8 cellular contexts compared by ENCODE assay signal in genomic region chr3:49020335-49021212, GRCh38. TPM values are rescaled to one million over a fixed set of nuclear protein-coding genes. Genes with fewer than 3 reads are reported as not detected.
DNase-seq lines count a peak whose midpoint lies in the region; ATAC-seq, FAIRE-seq and TF ChIP-seq lines count a peak whose summit lies in the region.

No MANE protein-coding gene starts in this region.

- H3K4me1 Mint-ChIP-seq in CD4-positive, alpha-beta T cell (ENCODE audit: low read depth), result peaks cover 45% of the 10 kb centered on the region
- peaks cover 53% of the 10 kb centered on the region for H3K4me1 Mint-ChIP-seq in activated naive CD4-positive, alpha-beta T cell treated with anti-CD3 and anti-CD28 coated beads, Interleukin-2, amount 10 ng/mL, durations not matched to agents 7 days and 5 days

- no peaks in the 10 kb centered on the region for H3K27me3 Mint-ChIP-seq in CD4-positive, alpha-beta T cell
- H3K27me3 Mint-ChIP-seq in activated naive CD4-positive, alpha-beta T cell treated with anti-CD3 and anti-CD28 coated beads, Interleukin-2, amount 10 ng/mL, durations not matched to agents 7 days and 5 days, result no peaks in the 10 kb centered on the region

- peak overlapping the region; percentile 95 for H3K4me3 Mint-ChIP-seq in CD4-positive, alpha-beta T cell
- peak overlapping the region; percentile 90 for H3K4me3 Mint-ChIP-seq in activated naive CD4-positive, alpha-beta T cell treated with anti-CD3 and anti-CD28 coated beads, Interleukin-2, amount 10 ng/mL, durations not matched to agents 7 days and 5 days

- POLR2A ChIA-PET in CD4-positive, alpha-beta T cell (lab: Charles Lee), result interaction anchor here (0.5 to 12.0 kb wide), 14 partner anchors 8 to 1317 kb away, joined by 3 to 331 read pairs (median 16); partner anchors contain the start of genes ARIH2, IMPDH2, IP6K2 and P4HTM

- H3K27me3 ChIP-seq in CD4-positive, alpha-beta T cell (ENCODE audit: control insufficient read depth, insufficient read depth, low read length), result no peaks in the 10 kb centered on the region
- H3K27me3 ChIP-seq in psoas muscle (ENCODE audit: insufficient read depth in 3 of 3, low read length in 2 of 3), result no peaks in the 10 kb centered on the region

- H3K36me3 Mint-ChIP-seq in CD4-positive, alpha-beta T cell (ENCODE audit: low read depth), result peaks cover 46% of the 10 kb centered on the region
- H3K36me3 Mint-ChIP-seq in activated naive CD4-positive, alpha-beta T cell treated with anti-CD3 and anti-CD28 coated beads, Interleukin-2, amount 10 ng/mL, durations not matched to agents 7 days and 5 days, result peaks cover 35% of the 10 kb centered on the region

- no peaks in the 10 kb centered on the region for H3K9me3 ChIP-seq in CD4-positive, alpha-beta T cell (ENCODE audit: control insufficient read depth, low read length)
- no peaks in the 10 kb centered on the region for H3K9me3 ChIP-seq in psoas muscle

- no peak for ATAC-seq in CD4-positive, alpha-beta T cell (ENCODE audit: poor library complexity)
- ATAC-seq in GM19023 (IDR thresholded peaks at IDR 0.05; ENCODE audit: unreplicated experiment) (peak; percentile 1), left cardiac atrium (peak in 1 of 2 donors; percentile 2), psoas muscle (peak in 2 of 4 donors; percentile 1 to 2)

- H3K27ac Mint-ChIP-seq in CD4-positive, alpha-beta T cell, result peak overlapping the region; percentile 90
- H3K27ac Mint-ChIP-seq in activated naive CD4-positive, alpha-beta T cell treated with anti-CD3 and anti-CD28 coated beads, Interleukin-2, amount 10 ng/mL, durations not matched to agents 7 days and 5 days, result peak overlapping the region; percentile 99

- no peaks in the 10 kb centered on the region for H3K9me3 Mint-ChIP-seq in CD4-positive, alpha-beta T cell
- no peaks in the 10 kb centered on the region for H3K9me3 Mint-ChIP-seq in activated naive CD4-positive, alpha-beta T cell treated with anti-CD3 and anti-CD28 coated beads, Interleukin-2, amount 10 ng/mL, durations not matched to agents 7 days and 5 days

- peaks cover 0 to 45% of the 10 kb centered on the region in 2 donors for H3K36me3 ChIP-seq in psoas muscle (ENCODE audit: insufficient read depth in 1 of 2, low read depth in 1 of 2)

- peaks cover 44% of the 10 kb centered on the region for H3K4me1 ChIP-seq in psoas muscle

- intact Hi-C loops in CD4-positive, alpha-beta T cell (cut with DNase I, micrococcal nuclease), result loop anchor here (1.0 to 10.0 kb wide), 10 partner anchors 9 to 914 kb away; partner anchors contain the start of genes QRICH1 (in 2 of the 2), APEH (in 1 of the 2), ARIH2 (in 1 of the 2) and IMPDH2 (in 1 of the 2)
- intact Hi-C loops in left cardiac atrium (cut with DNase I) (no loop called here), psoas muscle (cut with DNase I) (no loop called here)

- H3K27ac ChIP-seq in CD4-positive, alpha-beta T cell (ENCODE audit: low read depth, low read length), result peak overlapping the region; percentile 98
- H3K27ac ChIP-seq in psoas muscle, result peak overlapping the region; percentile 98

- 2 to 4% (median 3%) methylated on average over 42 to 51 of the region's 51 CpGs for WGBS in psoas muscle, 3 donors

- no peak for DNase-seq in CD4-positive, alpha-beta T cell
- peak; percentile 61 to 62 for DNase-seq in Kasumi-1 (lab: John Stamatoyannopoulos, UW)
- DNase-seq in activated naive CD4-positive, alpha-beta T cell treated with anti-CD3 and anti-CD28 coated beads, Interleukin-2, amount 10 ng/mL, durations not matched to agents 7 days and 5 days, result peak; percentile 59
- peak; percentile 65 for DNase-seq in left cardiac atrium
- DNase-seq in psoas muscle, result peak; percentile 61 to 77
- no peak for DNase-seq in D721Med (ENCODE audit: insufficient read length, low spot score)
- DNase-seq in GM19240 (ENCODE audit: insufficient read length, low spot score), result no peak

- peak overlapping the region; percentile 86 for H3K4me3 ChIP-seq in psoas muscle

- TF ChIP-seq CTCF in CD4-positive, alpha-beta T cell (IDR thresholded peaks at IDR 0.05), result no peak
- TF ChIP-seq CTCF in psoas muscle (IDR thresholded peaks at IDR 0.05) (no peak), D721Med (IDR thresholded peaks at IDR 0.05; ENCODE audit: insufficient read depth, missing control alignments) (no peak)

- CTCF ChIA-PET in CD4-positive, alpha-beta T cell (lab: Charles Lee), result interaction anchor here (0.7 to 5.2 kb wide), 6 partner anchors 9 to 304 kb away, joined by 3 to 63 read pairs (median 14); partner anchors contain the start of genes IMPDH2, IP6K2, KLHDC8B and P4HTM
- CTCF ChIA-PET in activated naive CD4-positive, alpha-beta T cell treated with anti-CD3 and anti-CD28 coated beads, Interleukin-2, amount 10 ng/mL, durations not matched to agents 7 days and 5 days (lab: Charles Lee), result interaction anchor here (1.0 to 9.0 kb wide), 4 partner anchors 9 to 32 kb away, joined by 3 to 62 read pairs (median 18); partner anchors contain the start of genes IMPDH2 and WDR6

- no peak for FAIRE-seq in D721Med (lab: Jason Lieb, UNC)

RNA-seq across cellular contexts. Expression of gene NDUFAF3, which starts 1.3 kb away (rescaled TPM):
- total RNA-seq in CD4-positive, alpha-beta T cell, result 10 to 100 TPM; 52.7 to 53.2 TPM
- total RNA-seq in left cardiac atrium (100 to 1,000 TPM; 135 to 138 TPM), psoas muscle (100 to 1,000 TPM; 100 to 150 (median 112) TPM)
- 10 to 100 TPM; 60.6 to 98.8 (median 85.7) TPM for polyA plus RNA-seq in psoas muscle

RNA-seq across cellular contexts. Expression of gene DALRD3, which starts 2.2 kb away (rescaled TPM):
- total RNA-seq in CD4-positive, alpha-beta T cell, result 10 to 100 TPM; 15.1 to 15.6 TPM
- 10 to 100 TPM in 1 of 2 donors, 1 to 10 TPM in 1; 9.8 to 10.1 TPM for total RNA-seq in left cardiac atrium
- 10 to 100 TPM in 1 of 4 donors, 1 to 10 TPM in 3; 7.5 to 10.4 (median 9.1) TPM for total RNA-seq in psoas muscle
- polyA plus RNA-seq in psoas muscle, result 10 to 100 TPM; 11.0 to 19.9 (median 13.4) TPM

RNA-seq across cellular contexts. Expression of gene IMPDH2, which starts 8.6 kb away (rescaled TPM):
- 100 to 1,000 TPM; 133 to 135 TPM for total RNA-seq in CD4-positive, alpha-beta T cell
- total RNA-seq in left cardiac atrium (10 to 100 TPM; 60.2 to 71.3 TPM), psoas muscle (100 to 1,000 TPM in 3 of 4 donors, 10 to 100 TPM in 1; 82.8 to 259 (median 209) TPM)
- 100 to 1,000 TPM; 102 to 397 (median 233) TPM for polyA plus RNA-seq in psoas muscle

RNA-seq across cellular contexts. Expression of gene WDR6, which starts 13.4 kb away (rescaled TPM):
- total RNA-seq in CD4-positive, alpha-beta T cell, result 100 to 1,000 TPM; 132 to 134 TPM
- 10 to 100 TPM; 76.1 to 77.1 TPM for total RNA-seq in left cardiac atrium
- total RNA-seq in psoas muscle, result 10 to 100 TPM; 55.1 to 65.7 (median 59.6) TPM
- polyA plus RNA-seq in psoas muscle, result 10 to 100 TPM; 30.5 to 49.5 (median 46.9) TPM

RNA-seq across cellular contexts. Expression of gene P4HTM, which starts 30.5 kb away (rescaled TPM):
- 10 to 100 TPM; 45.9 to 47.0 TPM for total RNA-seq in CD4-positive, alpha-beta T cell
- total RNA-seq in left cardiac atrium (10 to 100 TPM; 32.8 to 33.9 TPM), psoas muscle (10 to 100 TPM; 11.1 to 17.0 (median 13.7) TPM)
- 1 to 10 TPM; 4.1 to 8.7 (median 8.5) TPM for polyA plus RNA-seq in psoas muscle

Comparison
In these comparisons a context has a peak if more than half of its experiments do, and no peak if none do; other contexts are left out.
1. DNase-seq: peak in Kasumi-1 (2 of 2), activated naive CD4-positive, alpha-beta T cell treated with anti-CD3 and anti-CD28 coated beads, Interleukin-2, amount 10 ng/mL, durations not matched to agents 7 days and 5 days (single experiment), left cardiac atrium (single experiment) and psoas muscle (2 of 2); none in CD4-positive, alpha-beta T cell (0 of 10), D721Med (single experiment) and GM19240 (single experiment).
2. intact Hi-C loops: an anchor here in CD4-positive, alpha-beta T cell (1.0 to 10.0 kb wide); none called in left cardiac atrium and psoas muscle.